26 cellular contexts compared by ENCODE assay signal in the genomic region with DNA sequence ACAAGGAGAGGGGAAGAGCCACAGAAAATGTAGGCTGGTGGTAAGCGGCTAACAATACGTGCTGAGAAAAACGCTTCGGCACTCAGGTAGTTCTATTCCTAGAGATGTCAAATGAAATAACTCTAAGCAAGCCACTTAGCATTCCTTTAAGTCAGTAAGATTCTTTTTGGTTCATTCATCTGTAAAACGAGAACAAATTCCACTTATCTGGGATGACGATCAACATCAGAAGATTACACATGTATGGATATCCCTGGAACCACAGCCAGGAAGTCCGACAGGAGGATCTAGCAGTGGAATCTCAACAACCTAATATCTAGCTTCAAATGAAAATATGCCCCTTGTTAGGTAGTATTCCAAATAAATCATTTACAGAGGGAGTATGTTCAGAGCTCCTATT.
"Had no signal": no experiment of that assay in that cellular context is flagged by ENCODE, and none has a peak within 500 bp of the region (broad histone marks: within the 10 kb centered on the region; RNA-seq: fewer than 3 reads in every experiment).

No MANE protein-coding gene starts in this region.

- H3K27me3 ChIP-seq: ascending aorta, breast epithelium, upper lobe of left lung had no signal

- H3K27ac Mint-ChIP-seq: activated CD4-positive, alpha-beta memory T cell treated with anti-CD3 and anti-CD28 coated beads for 36 hours; activated naive CD4-positive, alpha-beta T cell treated with anti-CD3 and anti-CD28 coated beads, Interleukin-2, amount 10 ng/mL, durations not matched to agents 7 days and 5 days; activated naive CD8-positive, alpha-beta T cell treated with anti-CD3 and anti-CD28 coated beads, Interleukin-2, amount 10 ng/mL, durations not matched to agents 7 days and 5 days; activated T-cell treated with anti-CD3 and anti-CD28 coated beads, Interleukin-2, amount 50 U/mL, for 24 hours; naive thymus-derived CD4-positive, alpha-beta T cell; stimulated activated effector memory CD8-positive, alpha-beta T cell treated with anti-CD3 and anti-CD28 coated beads, Interleukin-12 subunit alpha, Interleukin-12 subunit beta, amount 100 ng/mL, for 72 hours; stimulated activated naive CD8-positive, alpha-beta T cell treated with anti-CD3 and anti-CD28 coated beads, Interleukin-15, Interleukin-2, amounts not matched to agents 100 ng/mL and 50 ng/mL, for 24 hours; T-helper 1 cell treated with Interleukin-12 subunit alpha and Interleukin-12 subunit beta and Interleukin-4 antibody, amounts not matched to agents 30 μg/mL and 1 μg/mL, for 36 hours had no signal

- H3K36me3 ChIP-seq: ascending aorta, breast epithelium, thoracic aorta, upper lobe of left lung had no signal

- H3K27ac ChIP-seq: ascending aorta, breast epithelium, skin epidermis, thoracic aorta, upper lobe of left lung, VCaP had no signal

- H3K36me3 Mint-ChIP-seq: activated CD4-positive, alpha-beta memory T cell treated with anti-CD3 and anti-CD28 coated beads for 36 hours; activated naive CD4-positive, alpha-beta T cell treated with anti-CD3 and anti-CD28 coated beads, Interleukin-2, amount 10 ng/mL, durations not matched to agents 7 days and 5 days; activated naive CD8-positive, alpha-beta T cell treated with anti-CD3 and anti-CD28 coated beads, Interleukin-2, amount 10 ng/mL, durations not matched to agents 7 days and 5 days; naive thymus-derived CD4-positive, alpha-beta T cell; stimulated activated effector memory CD8-positive, alpha-beta T cell treated with anti-CD3 and anti-CD28 coated beads, Interleukin-12 subunit alpha, Interleukin-12 subunit beta, amount 100 ng/mL, for 72 hours had no signal

- H3K4me3 Mint-ChIP-seq: activated CD4-positive, alpha-beta memory T cell treated with anti-CD3 and anti-CD28 coated beads for 36 hours; activated naive CD4-positive, alpha-beta T cell treated with anti-CD3 and anti-CD28 coated beads, Interleukin-2, amount 10 ng/mL, durations not matched to agents 7 days and 5 days; activated naive CD8-positive, alpha-beta T cell treated with anti-CD3 and anti-CD28 coated beads, Interleukin-2, amount 10 ng/mL, durations not matched to agents 7 days and 5 days; activated T-cell treated with anti-CD3 and anti-CD28 coated beads, Interleukin-2, amount 50 U/mL, for 24 hours; naive thymus-derived CD4-positive, alpha-beta T cell; stimulated activated effector memory CD8-positive, alpha-beta T cell treated with anti-CD3 and anti-CD28 coated beads, Interleukin-12 subunit alpha, Interleukin-12 subunit beta, amount 100 ng/mL, for 72 hours; stimulated activated naive CD8-positive, alpha-beta T cell treated with anti-CD3 and anti-CD28 coated beads, Interleukin-15, Interleukin-2, amounts not matched to agents 100 ng/mL and 50 ng/mL, for 24 hours; T-helper 1 cell treated with Interleukin-12 subunit alpha and Interleukin-12 subunit beta and Interleukin-4 antibody, amounts not matched to agents 30 μg/mL and 1 μg/mL, for 36 hours had no signal

- DNase-seq: activated CD4-positive, alpha-beta memory T cell treated with anti-CD3 and anti-CD28 coated beads for 36 hours; activated CD4-positive, alpha-beta T cell treated with anti-CD3 and anti-CD28 coated beads for 4 hours; activated CD8-positive, alpha-beta memory T cell treated with anti-CD3 and anti-CD28 coated beads, Interleukin-2, amount 50 U/mL, for 48 hours; activated gamma-delta T cell; activated naive CD4-positive, alpha-beta T cell treated with anti-CD3 and anti-CD28 coated beads, Interleukin-2, amount 10 ng/mL, durations not matched to agents 7 days and 5 days; activated naive CD8-positive, alpha-beta T cell treated with anti-CD3 and anti-CD28 coated beads, Interleukin-2, amount 10 ng/mL, durations not matched to agents 7 days and 5 days; activated T-cell treated with anti-CD3 and anti-CD28 coated beads, Interleukin-2, amount 50 U/mL, for 24 hours; central memory CD4-positive, alpha-beta T cell; left cardiac atrium; mammary epithelial cell; midbrain; naive thymus-derived CD4-positive, alpha-beta T cell; stimulated activated CD4-positive, alpha-beta T cell treated with anti-CD3 and anti-CD28 coated beads, Interleukin-4, amount 100 ng/mL, for 24 hours; SW 1271; T-helper 9 cell; upper lobe of left lung had no signal

- FAIRE-seq: endothelial cell of umbilical vein, TTC549 had no signal

- H3K9me3 Mint-ChIP-seq: activated CD4-positive, alpha-beta memory T cell treated with anti-CD3 and anti-CD28 coated beads for 36 hours; activated naive CD4-positive, alpha-beta T cell treated with anti-CD3 and anti-CD28 coated beads, Interleukin-2, amount 10 ng/mL, durations not matched to agents 7 days and 5 days; activated naive CD8-positive, alpha-beta T cell treated with anti-CD3 and anti-CD28 coated beads, Interleukin-2, amount 10 ng/mL, durations not matched to agents 7 days and 5 days; activated T-cell treated with anti-CD3 and anti-CD28 coated beads, Interleukin-2, amount 50 U/mL, for 24 hours; stimulated activated effector memory CD8-positive, alpha-beta T cell treated with anti-CD3 and anti-CD28 coated beads, Interleukin-12 subunit alpha, Interleukin-12 subunit beta, amount 100 ng/mL, for 72 hours; stimulated activated naive CD8-positive, alpha-beta T cell treated with anti-CD3 and anti-CD28 coated beads, Interleukin-15, Interleukin-2, amounts not matched to agents 100 ng/mL and 50 ng/mL, for 24 hours; T-helper 1 cell treated with Interleukin-12 subunit alpha and Interleukin-12 subunit beta and Interleukin-4 antibody, amounts not matched to agents 30 μg/mL and 1 μg/mL, for 36 hours had no signal

- H3K9me3 ChIP-seq: ascending aorta, breast epithelium, thoracic aorta, upper lobe of left lung had no signal

- H3K4me1 Mint-ChIP-seq: activated naive CD4-positive, alpha-beta T cell treated with anti-CD3 and anti-CD28 coated beads, Interleukin-2, amount 10 ng/mL, durations not matched to agents 7 days and 5 days; activated naive CD8-positive, alpha-beta T cell treated with anti-CD3 and anti-CD28 coated beads, Interleukin-2, amount 10 ng/mL, durations not matched to agents 7 days and 5 days; naive thymus-derived CD4-positive, alpha-beta T cell; stimulated activated effector memory CD8-positive, alpha-beta T cell treated with anti-CD3 and anti-CD28 coated beads, Interleukin-12 subunit alpha, Interleukin-12 subunit beta, amount 100 ng/mL, for 72 hours had no signal

- H3K4me1 ChIP-seq: ascending aorta, breast epithelium, upper lobe of left lung had no signal

- H3K4me3 ChIP-seq: ascending aorta, breast epithelium, skin epidermis, thoracic aorta, upper lobe of left lung had no signal
